15 cellular contexts compared by ENCODE assay signal in the genomic region with DNA sequence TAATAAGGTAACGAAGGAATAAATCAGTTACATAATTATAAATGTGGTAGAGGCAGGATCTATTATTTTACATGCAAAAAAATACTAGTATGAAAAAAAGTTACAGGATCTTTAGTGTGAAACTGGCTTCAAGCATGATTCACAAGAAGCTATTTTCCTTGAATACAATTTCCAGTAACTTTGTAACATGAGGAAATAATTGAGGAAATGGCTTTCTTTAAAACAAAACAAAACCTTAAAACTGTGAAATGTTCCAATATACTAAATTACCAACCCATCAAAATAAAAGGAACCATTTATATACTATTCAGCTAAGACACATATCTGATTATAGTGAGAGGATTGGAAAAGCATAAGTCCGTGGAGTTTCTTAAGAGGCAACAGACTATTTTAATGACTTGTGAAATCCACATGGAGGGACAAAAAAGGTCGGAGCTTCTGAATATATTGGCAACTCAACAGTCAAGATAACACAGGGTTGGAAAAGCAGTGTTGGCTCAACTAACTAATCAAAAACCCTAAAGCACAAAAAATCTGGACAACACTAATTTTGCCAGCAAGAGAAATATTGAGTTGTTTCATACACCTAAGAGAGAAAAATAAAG. TPM values are rescaled to one million over a fixed set of nuclear protein-coding genes. Genes with fewer than 3 reads are reported as not detected.
DNase-seq lines count a peak whose midpoint lies in the region; ATAC-seq and TF ChIP-seq lines count a peak whose summit lies in the region.
"Had no signal": no experiment of that assay in that cellular context is flagged by ENCODE, and none has a peak within 500 bp of the region (broad histone marks: within the 10 kb centered on the region; RNA-seq: fewer than 3 reads in every experiment).

No MANE protein-coding gene starts in this region.

- no peak for ATAC-seq in gastroesophageal sphincter
- ATAC-seq: activated naive CD4-positive, alpha-beta T cell treated with anti-CD3 and anti-CD28 coated beads, Interleukin-2, amount 50 U/mL, for 72 hours; foreskin keratinocyte; HCT116 had no signal

- H3K36me3 Mint-ChIP-seq in activated naive CD4-positive, alpha-beta T cell treated with anti-CD3 and anti-CD28 coated beads, Interleukin-2, amount 10 ng/mL, durations not matched to agents 7 days and 5 days: peaks cover 32% of the 10 kb centered on the region
- peaks cover 14% of the 10 kb centered on the region for H3K36me3 Mint-ChIP-seq in activated T-helper 1 cell treated with anti-CD3 and anti-CD28 coated beads, Interleukin-12 subunit alpha, Interleukin-12 subunit beta, Interleukin-2, Interleukin-4 antibody, amounts not matched to agents 30 ng/mL and 10 ng/mL and 1 ng/mL, durations not matched to agents 14 hours and 24 hours and 36 hours (ENCODE audit: low read depth)
- H3K36me3 Mint-ChIP-seq in activated CD4-positive, alpha-beta memory T cell treated with anti-CD3 and anti-CD28 coated beads for 36 hours: peaks cover 3% of the 10 kb centered on the region

- TF ChIP-seq CTCF in gastroesophageal sphincter (IDR thresholded peaks at IDR 0.05): no peak
- no peak for TF ChIP-seq CTCF in spleen (IDR thresholded peaks at IDR 0.05 in 8 of 11, conservative IDR thresholded peaks at IDR 0.05 in 3 of 11)

- H3K27me3 ChIP-seq in gastroesophageal sphincter (no peaks in the 10 kb centered on the region), spleen (replicated peaks in 1 of 7) (no peaks in the 10 kb centered on the region)
- H3K27me3 ChIP-seq: colonic mucosa, foreskin keratinocyte had no signal

- H3K4me1 ChIP-seq in gastroesophageal sphincter (peaks cover 0 to 60% (median 6%) of the 10 kb centered on the region in 3 donors), spleen (peaks cover 4 to 42% (median 26%) of the 10 kb centered on the region in 6 donors)
- H3K4me1 ChIP-seq: colonic mucosa had no signal

- CTCF ChIA-PET in activated naive CD4-positive, alpha-beta T cell treated with anti-CD3 and anti-CD28 coated beads, Interleukin-2, amount 10 ng/mL, durations not matched to agents 7 days and 5 days (lab: Charles Lee): interaction anchor here (1.0 to 1.7 kb wide), 3 partner anchors 10 to 196 kb away, joined by 3 to 4 read pairs (median 3); no protein-coding TSS in a partner anchor
- CTCF ChIA-PET in activated CD4-positive, alpha-beta memory T cell treated with anti-CD3 and anti-CD28 coated beads for 36 hours (lab: Charles Lee): interaction anchor here (3.3 to 3.4 kb wide), 2 partner anchors 11 to 14 kb away, joined by 14 to 19 read pairs; a partner anchor contains a TSS

- POLR2A ChIA-PET in activated CD4-positive, alpha-beta memory T cell treated with anti-CD3 and anti-CD28 coated beads for 36 hours (lab: Charles Lee): interaction anchor here (1.5 kb wide), 1 partner anchor 11 kb away, joined by 3 read pairs; no protein-coding TSS in a partner anchor

- H3K9me3 Mint-ChIP-seq in activated naive CD4-positive, alpha-beta T cell treated with anti-CD3 and anti-CD28 coated beads, Interleukin-2, amount 10 ng/mL, durations not matched to agents 7 days and 5 days: peaks cover 7% of the 10 kb centered on the region
- H3K9me3 Mint-ChIP-seq in activated T-helper 1 cell treated with anti-CD3 and anti-CD28 coated beads, Interleukin-12 subunit alpha, Interleukin-12 subunit beta, Interleukin-2, Interleukin-4 antibody, amounts not matched to agents 30 ng/mL and 10 ng/mL and 1 ng/mL, durations not matched to agents 14 hours and 24 hours and 36 hours: peaks cover 5% of the 10 kb centered on the region
- peaks cover under 1% of the 10 kb centered on the region for H3K9me3 Mint-ChIP-seq in activated CD4-positive, alpha-beta memory T cell treated with anti-CD3 and anti-CD28 coated beads for 36 hours
- H3K9me3 Mint-ChIP-seq: activated naive CD4-positive, alpha-beta T cell treated with anti-CD3 and anti-CD28 coated beads, Interleukin-2, amount 50 U/mL, for 72 hours had no signal

- no peak for TF ChIP-seq EP300 in gastroesophageal sphincter (IDR thresholded peaks at IDR 0.05)

- peaks cover 60% of the 10 kb centered on the region for H3K4me1 Mint-ChIP-seq in activated naive CD4-positive, alpha-beta T cell treated with anti-CD3 and anti-CD28 coated beads, Interleukin-2, amount 10 ng/mL, durations not matched to agents 7 days and 5 days
- peaks cover 44% of the 10 kb centered on the region for H3K4me1 Mint-ChIP-seq in activated T-helper 1 cell treated with anti-CD3 and anti-CD28 coated beads, Interleukin-12 subunit alpha, Interleukin-12 subunit beta, Interleukin-2, Interleukin-4 antibody, amounts not matched to agents 30 ng/mL and 10 ng/mL and 1 ng/mL, durations not matched to agents 14 hours and 24 hours and 36 hours (ENCODE audit: low read depth)
- H3K4me1 Mint-ChIP-seq in activated CD4-positive, alpha-beta memory T cell treated with anti-CD3 and anti-CD28 coated beads for 36 hours (ENCODE audit: low read depth): peaks cover 21% of the 10 kb centered on the region

- DNase-seq in activated naive CD4-positive, alpha-beta T cell treated with anti-CD3 and anti-CD28 coated beads, Interleukin-2, amount 10 ng/mL, durations not matched to agents 7 days and 5 days: no peak
- no peak for DNase-seq in activated naive CD4-positive, alpha-beta T cell treated with anti-CD3 and anti-CD28 coated beads, Interleukin-2, amount 50 U/mL, for 16 hours
- DNase-seq in activated T-helper 1 cell treated with anti-CD3 and anti-CD28 coated beads, Interleukin-12 subunit alpha, Interleukin-12 subunit beta, Interleukin-2, Interleukin-4 antibody, amounts not matched to agents 30 ng/mL and 10 ng/mL and 1 ng/mL, durations not matched to agents 14 hours and 24 hours and 36 hours (ENCODE audit: low spot score): no peak
- DNase-seq in spleen (no peak), ecto neural progenitor cell (ENCODE audit: low spot score) (no peak), kidney tubule cell (ENCODE audit: low spot score) (no peak)
- no peak for DNase-seq in activated CD4-positive, alpha-beta memory T cell treated with anti-CD3 and anti-CD28 coated beads for 36 hours
- DNase-seq: 8988T, colonic mucosa, foreskin keratinocyte, NCI-H187 treated with DMSO at 0.1 percent for 48 hours, SHP77 treated with DMSO at 0.1 percent for 48 hours had no signal

- H3K4me3 ChIP-seq in gastroesophageal sphincter (no peak overlapping the region), spleen (no peak overlapping the region)
- H3K4me3 ChIP-seq: colonic mucosa had no signal

- H3K27ac ChIP-seq in gastroesophageal sphincter: peak overlapping the region in 3 of 4 donors; percentile 91 to 95 (median 95)
- H3K27ac ChIP-seq in spleen: peak overlapping the region in 5 of 8 donors; percentile 31 to 94 (median 33)
- H3K27ac ChIP-seq: colonic mucosa, foreskin keratinocyte had no signal

- intact Hi-C loops in activated T-helper 1 cell treated with anti-CD3 and anti-CD28 coated beads, Interleukin-12 subunit alpha, Interleukin-12 subunit beta, Interleukin-2, Interleukin-4 antibody, amounts not matched to agents 30 ng/mL and 10 ng/mL and 1 ng/mL, durations not matched to agents 14 hours and 24 hours and 36 hours (cut with micrococcal nuclease): no loop called here
- intact Hi-C loops in spleen (cut with DNase I; ENCODE audit: low total_unique reads): no loop called here
- intact Hi-C loops in activated CD4-positive, alpha-beta memory T cell treated with anti-CD3 and anti-CD28 coated beads for 36 hours (cut with micrococcal nuclease): no loop called here

- H3K4me3 Mint-ChIP-seq in activated naive CD4-positive, alpha-beta T cell treated with anti-CD3 and anti-CD28 coated beads, Interleukin-2, amount 10 ng/mL, durations not matched to agents 7 days and 5 days: no peak overlapping the region
- H3K4me3 Mint-ChIP-seq in activated T-helper 1 cell treated with anti-CD3 and anti-CD28 coated beads, Interleukin-12 subunit alpha, Interleukin-12 subunit beta, Interleukin-2, Interleukin-4 antibody, amounts not matched to agents 30 ng/mL and 10 ng/mL and 1 ng/mL, durations not matched to agents 14 hours and 24 hours and 36 hours: peak overlapping the region; percentile 40
- H3K4me3 Mint-ChIP-seq in activated CD4-positive, alpha-beta memory T cell treated with anti-CD3 and anti-CD28 coated beads for 36 hours: no peak overlapping the region

- H3K27me3 Mint-ChIP-seq in activated naive CD4-positive, alpha-beta T cell treated with anti-CD3 and anti-CD28 coated beads, Interleukin-2, amount 10 ng/mL, durations not matched to agents 7 days and 5 days: no peaks in the 10 kb centered on the region
- H3K27me3 Mint-ChIP-seq in activated T-helper 1 cell treated with anti-CD3 and anti-CD28 coated beads, Interleukin-12 subunit alpha, Interleukin-12 subunit beta, Interleukin-2, Interleukin-4 antibody, amounts not matched to agents 30 ng/mL and 10 ng/mL and 1 ng/mL, durations not matched to agents 14 hours and 24 hours and 36 hours (ENCODE audit: insufficient read depth): no peaks in the 10 kb centered on the region
- H3K27me3 Mint-ChIP-seq in activated CD4-positive, alpha-beta memory T cell treated with anti-CD3 and anti-CD28 coated beads for 36 hours: peaks cover under 1% of the 10 kb centered on the region

- H3K27ac Mint-ChIP-seq in activated naive CD4-positive, alpha-beta T cell treated with anti-CD3 and anti-CD28 coated beads, Interleukin-2, amount 10 ng/mL, durations not matched to agents 7 days and 5 days: peak overlapping the region; percentile 15
- H3K27ac Mint-ChIP-seq in activated T-helper 1 cell treated with anti-CD3 and anti-CD28 coated beads, Interleukin-12 subunit alpha, Interleukin-12 subunit beta, Interleukin-2, Interleukin-4 antibody, amounts not matched to agents 30 ng/mL and 10 ng/mL and 1 ng/mL, durations not matched to agents 14 hours and 24 hours and 36 hours: no peak overlapping the region
- no peak overlapping the region for H3K27ac Mint-ChIP-seq in activated CD4-positive, alpha-beta memory T cell treated with anti-CD3 and anti-CD28 coated beads for 36 hours

- TF ChIP-seq POLR2A in gastroesophageal sphincter (IDR thresholded peaks at IDR 0.05) (no peak), spleen (IDR thresholded peaks at IDR 0.05) (no peak)

- H3K36me3 ChIP-seq in gastroesophageal sphincter (no peaks in the 10 kb centered on the region), spleen (no peaks in the 10 kb centered on the region)
- H3K36me3 ChIP-seq: colonic mucosa had no signal

- H3K9me3 ChIP-seq in gastroesophageal sphincter (peaks cover 0 to under 1% (median 0%) of the 10 kb centered on the region in 3 donors), spleen (no peaks in the 10 kb centered on the region)
- H3K9me3 ChIP-seq: colonic mucosa had no signal

- WGBS in gastroesophageal sphincter (ENCODE audit: low coverage in 1 of 2), 2 donors: 49 to 61% methylated on average over 3 of the region's 3 CpGs
- WGBS in spleen, 5 donors: 74 to 88% (median 82%) methylated on average over 3 of the region's 3 CpGs

RNA-seq across cellular contexts. Expression of a gene that starts 10.6 kb away (rescaled TPM):
- total RNA-seq in activated T-helper 1 cell treated with anti-CD3 and anti-CD28 coated beads, Interleukin-12 subunit alpha, Interleukin-12 subunit beta, Interleukin-2, Interleukin-4 antibody, amounts not matched to agents 30 ng/mL and 10 ng/mL and 1 ng/mL, durations not matched to agents 14 hours and 24 hours and 36 hours: 3.8 and 4.2 TPM in 2 replicates
- total RNA-seq in gastroesophageal sphincter (10 to 100 TPM; 17.4 to 39.0 (median 25.3) TPM), spleen (10 to 100 TPM in 2 of 7 donors, 1 to 10 TPM in 5; 6.2 to 11.6 (median 9.3) TPM)
- 1 to 10 TPM in 2 of 3 donors, under 1 TPM in 1; 0.89 to 1.5 (median 1.2) TPM for polyA plus RNA-seq in spleen
- total RNA-seq in activated CD4-positive, alpha-beta memory T cell treated with anti-CD3 and anti-CD28 coated beads for 36 hours: 1 to 10 TPM; 2.0 to 2.1 TPM

RNA-seq across cellular contexts. Expression of a gene that starts 46.9 kb away (rescaled TPM):
- total RNA-seq in activated T-helper 1 cell treated with anti-CD3 and anti-CD28 coated beads, Interleukin-12 subunit alpha, Interleukin-12 subunit beta, Interleukin-2, Interleukin-4 antibody, amounts not matched to agents 30 ng/mL and 10 ng/mL and 1 ng/mL, durations not matched to agents 14 hours and 24 hours and 36 hours: 39.9 and 48.0 TPM in 2 replicates
- total RNA-seq in gastroesophageal sphincter (10 to 100 TPM; 22.2 to 35.2 (median 24.7) TPM), spleen (10 to 100 TPM; 27.1 to 67.5 (median 51.2) TPM)
- 1 to 10 TPM; 6.1 to 8.0 (median 7.6) TPM for polyA plus RNA-seq in spleen
- total RNA-seq in activated CD4-positive, alpha-beta memory T cell treated with anti-CD3 and anti-CD28 coated beads for 36 hours: 10 to 100 TPM; 38.0 to 41.1 TPM
